In the genomic region with DNA sequence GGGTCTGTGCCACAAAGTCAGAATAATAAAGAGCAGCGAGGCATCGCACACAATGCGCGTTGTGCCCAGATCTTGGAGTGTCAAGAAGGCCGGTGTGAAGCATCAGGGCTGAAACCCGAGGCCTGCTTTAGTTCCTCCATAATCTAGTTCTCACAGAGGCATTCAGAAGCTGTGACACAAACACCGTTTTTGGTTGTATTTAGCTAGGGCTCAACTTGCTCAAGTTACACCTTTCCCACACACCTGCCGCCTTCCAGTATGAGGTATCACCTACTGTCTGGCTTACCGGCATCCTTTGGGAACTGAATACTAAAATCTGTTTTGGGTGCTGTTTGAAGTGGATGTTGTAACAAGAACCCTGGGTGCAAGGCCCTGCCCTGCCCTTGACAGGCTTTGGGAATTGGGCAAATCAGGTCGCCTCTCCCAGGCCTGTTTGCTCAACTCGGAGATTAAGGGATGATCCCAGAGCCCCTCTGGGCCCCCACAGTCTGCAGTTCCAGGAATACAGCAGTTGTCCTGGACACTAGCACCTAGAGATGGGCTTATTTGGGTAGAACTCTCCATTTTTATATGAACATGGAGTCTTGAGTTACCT, we compare ENCODE assay signal across 9 cellular contexts. TPM values are rescaled to one million over a fixed set of nuclear protein-coding genes. Genes with fewer than 3 reads are reported as not detected.
DNase-seq lines count a peak whose midpoint lies in the region; ATAC-seq, FAIRE-seq and TF ChIP-seq lines count a peak whose summit lies in the region.
"Had no signal": no experiment of that assay in that cellular context is flagged by ENCODE, and none has a peak within 500 bp of the region (broad histone marks: within the 10 kb centered on the region; RNA-seq: fewer than 3 reads in every experiment).

No MANE protein-coding gene starts in this region.

- H2AFZ ChIP-seq in endothelial cell of umbilical vein (ENCODE audit: low read depth, low read length) (no peak overlapping the region), parathyroid adenoma (no peak overlapping the region), trophoblast cell (ENCODE audit: insufficient read depth, low read length, poor library complexity) (no peak overlapping the region)

- H2BK5ac ChIP-seq in trophoblast cell (ENCODE audit: low read depth, low read length, poor library complexity), result no peak overlapping the region

- no peaks in the 10 kb centered on the region for H3K36me3 ChIP-seq in endothelial cell of umbilical vein (ENCODE audit: control insufficient read depth in 2 of 2, extremely low read depth in 1 of 2, insufficient read depth in 2 of 2, low read length in 2 of 2)
- no peaks in the 10 kb centered on the region for H3K36me3 ChIP-seq in parathyroid adenoma (ENCODE audit: control insufficient read depth, insufficient read depth, low read length)
- no peaks in the 10 kb centered on the region for H3K36me3 ChIP-seq in trophoblast cell (ENCODE audit: control insufficient read depth in 1 of 2, insufficient read depth in 2 of 2, low read length in 2 of 2)

- peak overlapping the region; percentile 30 for H3K9ac ChIP-seq in endothelial cell of umbilical vein (replicated peaks; ENCODE audit: extremely low read depth, insufficient read depth, low read length)
- no peak overlapping the region for H3K9ac ChIP-seq in parathyroid adenoma
- no peak overlapping the region for H3K9ac ChIP-seq in trophoblast cell (ENCODE audit: low read length)

- POLR2A ChIA-PET in CD4-positive, alpha-beta T cell (lab: Charles Lee), result interaction anchor here (1.2 to 5.0 kb wide), 3 partner anchors 23 to 165 kb away, joined by 3 to 39 read pairs (median 3); a partner anchor contains a TSS
- POLR2A ChIA-PET in RWPE1 (lab: Yijun Ruan, JAX; ENCODE audit: low non-redundant PET), result interaction anchor here (0.6 kb wide), 1 partner anchor 30 kb away, joined by 7 read pairs; no protein-coding TSS in a partner anchor
- POLR2A ChIA-PET in endothelial cell of umbilical vein (lab: Charles Lee), result no interaction called here

- FAIRE-seq in endothelial cell of umbilical vein (lab: Jason Lieb, UNC) (no peak), D721Med (lab: Jason Lieb, UNC) (no peak)

- no peaks in the 10 kb centered on the region for H3K9me1 ChIP-seq in endothelial cell of umbilical vein (replicated peaks; ENCODE audit: control insufficient read depth, extremely low read depth, insufficient read depth, low read length)

- no peak overlapping the region for H2BK12ac ChIP-seq in trophoblast cell (ENCODE audit: low read length)

- H3K4me1 Mint-ChIP-seq in CD4-positive, alpha-beta T cell (ENCODE audit: low read depth), result peaks cover 79% of the 10 kb centered on the region

- no peak for ATAC-seq in CD4-positive, alpha-beta T cell (ENCODE audit: poor library complexity)
- no peak for ATAC-seq in GM19467 (IDR thresholded peaks at IDR 0.05; ENCODE audit: unreplicated experiment)

- H3K4me3 Mint-ChIP-seq in CD4-positive, alpha-beta T cell, result no peak overlapping the region

- no peak overlapping the region for H3K4ac ChIP-seq in trophoblast cell (ENCODE audit: low read depth, low read length)

- H3K23ac ChIP-seq in trophoblast cell (ENCODE audit: low read length), result no peak overlapping the region

- H4K8ac ChIP-seq in trophoblast cell (ENCODE audit: low read depth, low read length), result no peak overlapping the region

- no peaks in the 10 kb centered on the region for H3K27me3 ChIP-seq in CD4-positive, alpha-beta T cell (ENCODE audit: control insufficient read depth, insufficient read depth, low read length)
- H3K27me3 ChIP-seq in endothelial cell of umbilical vein (ENCODE audit: control insufficient read depth in 2 of 2, insufficient read depth in 2 of 2, low read length in 2 of 2) (no peaks in the 10 kb centered on the region), parathyroid adenoma (ENCODE audit: control insufficient read depth, insufficient read depth, low read length) (no peaks in the 10 kb centered on the region), trophoblast cell (ENCODE audit: insufficient read depth, low read length) (no peaks in the 10 kb centered on the region)

- H4K91ac ChIP-seq in trophoblast cell (ENCODE audit: low read depth, low read length), result no peak overlapping the region

- H3K27me3 Mint-ChIP-seq in CD4-positive, alpha-beta T cell, result no peaks in the 10 kb centered on the region

- no peak overlapping the region for H2BK120ac ChIP-seq in trophoblast cell (ENCODE audit: insufficient read depth, low read length, poor library complexity)

- H3K27ac ChIP-seq in CD4-positive, alpha-beta T cell (ENCODE audit: low read depth, low read length), result no peak overlapping the region
- H3K27ac ChIP-seq in RWPE1 (peak overlapping the region; percentile 98), endothelial cell of umbilical vein (ENCODE audit: insufficient read depth, low read depth, low read length) (peak overlapping the region; percentile 93), parathyroid adenoma (peak overlapping the region; percentile 88), trophoblast cell (ENCODE audit: low read depth, low read length) (no peak overlapping the region)

- no peaks in the 10 kb centered on the region for H3K9me3 Mint-ChIP-seq in CD4-positive, alpha-beta T cell

- no peak overlapping the region for H3K4me3 ChIP-seq in endothelial cell of umbilical vein (replicated peaks in 1 of 3; ENCODE audit: insufficient read depth in 1 of 3, low read depth in 1 of 3, low read length in 3 of 3)
- H3K4me3 ChIP-seq in parathyroid adenoma (ENCODE audit: low read depth, low read length), result peak overlapping the region; percentile 19
- no peak overlapping the region for H3K4me3 ChIP-seq in trophoblast cell (ENCODE audit: low read depth, low read length)

- peak overlapping the region; percentile 90 for H3K27ac Mint-ChIP-seq in CD4-positive, alpha-beta T cell

- no peak overlapping the region for H3K14ac ChIP-seq in trophoblast cell (ENCODE audit: low read length)

- peaks cover 18% of the 10 kb centered on the region for H3K79me1 ChIP-seq in trophoblast cell (ENCODE audit: low read length)

- no peak for DNase-seq in CD4-positive, alpha-beta T cell
- DNase-seq in RWPE1 (ENCODE audit: low spot score) (no peak), endothelial cell of umbilical vein (ENCODE audit: low read depth, low spot score) (no peak), D721Med (ENCODE audit: insufficient read length, low spot score) (no peak), HuH-7 (ENCODE audit: low spot score) (no peak), trophoblast cell (no peak)

- no peak overlapping the region for H3K18ac ChIP-seq in trophoblast cell (ENCODE audit: low read length)

- TF ChIP-seq POLR2A in endothelial cell of umbilical vein (IDR thresholded peaks at IDR 0.05; ENCODE audit: low read depth, low read length), result no peak

- TF ChIP-seq CTCF in CD4-positive, alpha-beta T cell (IDR thresholded peaks at IDR 0.05), result no peak
- TF ChIP-seq CTCF in RWPE1 (conservative IDR thresholded peaks at IDR 0.05; ENCODE audit: low read depth) (no peak), endothelial cell of umbilical vein (IDR thresholded peaks at IDR 0.05; ENCODE audit: extremely low read depth in 1 of 2, insufficient read depth in 1 of 2, low read depth in 1 of 2, low read length in 2 of 2) (no peak), parathyroid adenoma (IDR thresholded peaks at IDR 0.05) (no peak), D721Med (IDR thresholded peaks at IDR 0.05; ENCODE audit: insufficient read depth, missing control alignments) (no peak)

- H3K4me1 ChIP-seq in endothelial cell of umbilical vein (ENCODE audit: control insufficient read depth, extremely low read depth, insufficient read depth, low read length) (peaks cover 40% of the 10 kb centered on the region), parathyroid adenoma (peaks cover 33% of the 10 kb centered on the region), trophoblast cell (ENCODE audit: control insufficient read depth in 1 of 2, insufficient read depth in 2 of 2, low read length in 2 of 2) (peaks cover 25 to 26% of the 10 kb centered on the region in 2 experiments)

- BruUV-seq in endothelial cell of umbilical vein (replicated peaks; lab: Mats Ljungman, UMichigan), result no TSS peak

- H3K9me3 ChIP-seq in CD4-positive, alpha-beta T cell (ENCODE audit: control insufficient read depth, low read length), result no peaks in the 10 kb centered on the region
- no peaks in the 10 kb centered on the region for H3K9me3 ChIP-seq in endothelial cell of umbilical vein (replicated peaks; ENCODE audit: control insufficient read depth, insufficient read depth, low read length)
- H3K9me3 ChIP-seq in parathyroid adenoma (ENCODE audit: control insufficient read depth, low read length), result no peaks in the 10 kb centered on the region
- H3K9me3 ChIP-seq in trophoblast cell (ENCODE audit: insufficient read depth, low read depth, low read length), result no peaks in the 10 kb centered on the region

- no peak overlapping the region for H2AK5ac ChIP-seq in trophoblast cell (ENCODE audit: low read length)

- H4K20me1 ChIP-seq in endothelial cell of umbilical vein (replicated peaks; ENCODE audit: control insufficient read depth, extremely low read depth, insufficient read depth, low read length), result no peaks in the 10 kb centered on the region

- no peak overlapping the region for H4K12ac ChIP-seq in trophoblast cell (ENCODE audit: low read depth, low read length)

- H3K36me3 Mint-ChIP-seq in CD4-positive, alpha-beta T cell (ENCODE audit: low read depth), result peaks cover 32% of the 10 kb centered on the region

- dilution Hi-C loops in endothelial cell of umbilical vein (cut with MboI; ENCODE audit: extremely low pct_ligation_motif_present, low sequenced_read_pairs), result no loop called here

- peak overlapping the region; percentile 32 for H3K4me2 ChIP-seq in endothelial cell of umbilical vein (ENCODE audit: insufficient read depth, low read length)
- peak overlapping the region; percentile 45 for H3K4me2 ChIP-seq in parathyroid adenoma (ENCODE audit: low read length)
- H3K4me2 ChIP-seq in trophoblast cell (ENCODE audit: low read length), result no peak overlapping the region

- intact Hi-C loops in CD4-positive, alpha-beta T cell (cut with DNase I, micrococcal nuclease), result no loop called here
- intact Hi-C loops in endothelial cell of umbilical vein (cut with micrococcal nuclease), result loop anchor here (1.0 kb wide), 1 partner anchor 27 kb away; a partner anchor contains a TSS

- H3K79me2 ChIP-seq in endothelial cell of umbilical vein (ENCODE audit: control insufficient read depth, insufficient read depth, low read length) (peaks cover 43% of the 10 kb centered on the region), parathyroid adenoma (peaks cover 39% of the 10 kb centered on the region), trophoblast cell (ENCODE audit: control insufficient read depth, insufficient read depth, low read length, poor library complexity) (peaks cover 9% of the 10 kb centered on the region)

- no CpG with 5 or more reads among the region's 11 CpGs for WGBS in trophoblast cell (ENCODE audit: extremely low coverage, insufficient coverage, insufficient read length)

- CTCF ChIA-PET in CD4-positive, alpha-beta T cell (lab: Charles Lee), result interaction anchor here (1.2 to 1.5 kb wide), 2 partner anchors 23 to 46 kb away, joined by 3 to 7 read pairs; no protein-coding TSS in a partner anchor
- CTCF ChIA-PET in RWPE1 (lab: Yijun Ruan, JAX), result interaction anchor here (1.3 to 1.5 kb wide), 2 partner anchors 23 to 30 kb away, joined by 5 to 9 read pairs; no protein-coding TSS in a partner anchor
- CTCF ChIA-PET in endothelial cell of umbilical vein (lab: Charles Lee), result interaction anchor here (0.6 to 4.9 kb wide), 6 partner anchors 9 to 151 kb away, joined by 3 to 55 read pairs (median 5); no protein-coding TSS in a partner anchor

RNA-seq across cellular contexts. Expression of a gene that starts 27.0 kb away (rescaled TPM):
- total RNA-seq in CD4-positive, alpha-beta T cell, result 10 to 100 TPM; 16.9 to 17.7 TPM
- total RNA-seq in endothelial cell of umbilical vein, result 20.1 and 20.2 TPM in 2 replicates
- 14.2 and 18.1 TPM in 2 replicates for polyA plus RNA-seq in endothelial cell of umbilical vein
- 17.3 and 21.7 TPM in 2 replicates for polyA plus RNA-seq in endothelial cell of umbilical vein (2011; cell fraction: cytosol; rRNA removed)
- polyA plus RNA-seq in endothelial cell of umbilical vein (2011; cell fraction: nucleus; rRNA removed), result 54.4 and 63.0 TPM in 2 replicates
- 11.9 and 22.6 TPM in 2 replicates for polyA plus RNA-seq in endothelial cell of umbilical vein (2012)
- 16.6 and 17.6 TPM in 2 replicates for polyA minus RNA-seq in endothelial cell of umbilical vein
- 20.1 TPM for polyA minus RNA-seq in endothelial cell of umbilical vein (2011; cell fraction: cytosol; rRNA and poly(A)+ RNA removed)
- 24.4 and 32.2 TPM in 2 replicates for polyA minus RNA-seq in endothelial cell of umbilical vein (2011; cell fraction: nucleus; rRNA and poly(A)+ RNA removed)
- 10.2 and 11.5 TPM in 2 replicates for polyA plus RNA-seq in trophoblast cell (2013)

RNA-seq across cellular contexts. Expression of a gene that starts 27.9 kb away (rescaled TPM):
- 10 to 100 TPM; 11.5 to 16.8 TPM for total RNA-seq in CD4-positive, alpha-beta T cell
- 8.2 and 9.7 TPM in 2 replicates for total RNA-seq in endothelial cell of umbilical vein
- 9.7 and 10.1 TPM in 2 replicates for polyA plus RNA-seq in endothelial cell of umbilical vein
- polyA plus RNA-seq in endothelial cell of umbilical vein (2011; cell fraction: cytosol; rRNA removed), result 9.4 and 9.5 TPM in 2 replicates
- polyA plus RNA-seq in endothelial cell of umbilical vein (2011; cell fraction: nucleus; rRNA removed), result 4.4 and 4.6 TPM in 2 replicates
- 6.4 and 9.3 TPM in 2 replicates for polyA plus RNA-seq in endothelial cell of umbilical vein (2012)
- polyA minus RNA-seq in endothelial cell of umbilical vein, result 7.5 and 9.8 TPM in 2 replicates
- 19.3 TPM for polyA minus RNA-seq in endothelial cell of umbilical vein (2011; cell fraction: cytosol; rRNA and poly(A)+ RNA removed)
- polyA minus RNA-seq in endothelial cell of umbilical vein (2011; cell fraction: nucleus; rRNA and poly(A)+ RNA removed), result 2.0 and 3.7 TPM in 2 replicates
- 6.6 and 7.1 TPM in 2 replicates for polyA plus RNA-seq in trophoblast cell (2013)

RNA-seq across cellular contexts. Expression of a gene that starts 32.5 kb away (rescaled TPM):
- 10 to 100 TPM; 43.7 to 43.8 TPM for total RNA-seq in CD4-positive, alpha-beta T cell
- 64.2 and 69.6 TPM in 2 replicates for total RNA-seq in endothelial cell of umbilical vein
- 69.8 and 69.9 TPM in 2 replicates for polyA plus RNA-seq in endothelial cell of umbilical vein
- 65.0 and 76.3 TPM in 2 replicates for polyA plus RNA-seq in endothelial cell of umbilical vein (2011; cell fraction: cytosol; rRNA removed)
- 105 and 113 TPM in 2 replicates for polyA plus RNA-seq in endothelial cell of umbilical vein (2011; cell fraction: nucleus; rRNA removed)
- polyA plus RNA-seq in endothelial cell of umbilical vein (2012), result 52.9 and 57.9 TPM in 2 replicates
- 45.6 and 48.0 TPM in 2 replicates for polyA minus RNA-seq in endothelial cell of umbilical vein
- polyA minus RNA-seq in endothelial cell of umbilical vein (2011; cell fraction: cytosol; rRNA and poly(A)+ RNA removed), result 85.7 TPM
- 23.8 and 31.5 TPM in 2 replicates for polyA minus RNA-seq in endothelial cell of umbilical vein (2011; cell fraction: nucleus; rRNA and poly(A)+ RNA removed)
- polyA plus RNA-seq in trophoblast cell (2013), result 24.0 and 25.6 TPM in 2 replicates

RNA-seq across cellular contexts. Expression of a gene that starts 54.2 kb away (rescaled TPM):
- total RNA-seq in CD4-positive, alpha-beta T cell, result not detected
- not detected in 2 replicates for total RNA-seq in endothelial cell of umbilical vein
- polyA plus RNA-seq in endothelial cell of umbilical vein, result not detected in 2 replicates
- polyA plus RNA-seq in endothelial cell of umbilical vein (2011; cell fraction: cytosol; rRNA removed), result not detected in 2 replicates
- polyA plus RNA-seq in endothelial cell of umbilical vein (2011; cell fraction: nucleus; rRNA removed), result not detected in 2 replicates
- polyA plus RNA-seq in endothelial cell of umbilical vein (2012), result not detected in 2 replicates
- polyA minus RNA-seq in endothelial cell of umbilical vein, result not detected in 2 replicates
- 1.2 TPM for polyA minus RNA-seq in endothelial cell of umbilical vein (2011; cell fraction: cytosol; rRNA and poly(A)+ RNA removed)
- polyA minus RNA-seq in endothelial cell of umbilical vein (2011; cell fraction: nucleus; rRNA and poly(A)+ RNA removed), result not detected in 2 replicates
- polyA plus RNA-seq in trophoblast cell (2013), result not detected in 2 replicates
- total RNA-seq: activated CD8-positive, alpha-beta memory T cell treated with anti-CD3 and anti-CD28 coated beads for 36 hours had no signal

Comparison
In these comparisons a context has a peak if more than half of its experiments do, and no peak if none do; other contexts are left out.
1. H3K27ac ChIP-seq: peak in RWPE1 (single experiment), endothelial cell of umbilical vein (single experiment) and parathyroid adenoma (single experiment); none in CD4-positive, alpha-beta T cell (single experiment) and trophoblast cell (single experiment).